ENCODE assay signal across 8 cellular contexts in the genomic region with DNA sequence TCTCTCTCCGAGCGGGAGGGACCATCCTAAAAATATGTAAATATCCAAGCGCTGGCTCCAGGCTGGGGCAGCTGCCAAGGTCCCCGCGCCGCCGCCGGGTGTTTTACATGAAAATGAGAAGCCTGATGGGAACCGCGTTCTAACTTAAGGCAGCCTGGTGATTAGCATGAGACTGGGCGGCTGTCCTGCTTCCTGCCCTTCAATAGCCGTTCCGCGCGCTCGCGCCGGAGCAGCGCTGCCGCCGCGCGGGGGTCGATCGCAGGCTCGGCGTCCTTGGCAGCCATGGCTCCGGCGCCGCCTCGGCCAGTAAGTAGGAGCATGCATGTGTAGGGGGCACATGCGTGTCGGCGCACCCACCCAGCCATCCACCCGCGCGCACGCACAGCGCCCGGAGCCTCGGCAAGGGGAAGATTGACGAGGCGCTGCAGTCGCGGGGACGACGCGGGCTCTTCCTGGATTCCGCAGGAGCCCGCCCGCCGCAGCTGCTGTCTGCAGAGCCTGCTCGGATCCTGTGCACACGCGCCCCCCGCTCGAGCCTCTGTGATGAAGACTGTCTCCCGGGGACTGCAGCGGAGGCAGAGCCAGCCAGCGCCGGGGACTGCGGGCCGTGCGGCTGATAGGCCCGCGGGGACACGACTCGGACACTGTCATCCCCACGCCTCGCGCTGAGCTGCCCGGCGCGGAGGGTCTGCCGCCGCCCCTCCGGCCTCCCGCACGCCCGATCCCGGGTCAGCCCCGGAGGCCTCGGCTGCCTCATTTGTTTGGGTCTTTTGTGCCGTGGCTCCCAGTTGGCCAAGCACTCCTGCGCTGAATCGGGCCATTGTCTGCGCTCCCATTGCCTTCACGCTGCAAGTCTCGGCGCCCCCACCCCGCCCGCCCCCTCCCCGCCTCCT. TPM values are rescaled to one million over a fixed set of nuclear protein-coding genes. Genes with fewer than 3 reads are reported as not detected.
DNase-seq lines count a peak whose midpoint lies in the region; ATAC-seq, FAIRE-seq and TF ChIP-seq lines count a peak whose summit lies in the region.

No MANE protein-coding gene starts in this region.

- TF ChIP-seq CTCF in gastroesophageal sphincter (IDR thresholded peaks at IDR 0.05) (no peak), neural crest cell (conservative IDR thresholded peaks at IDR 0.05) (no peak)
- no peak for TF ChIP-seq CTCF in CD8-positive, alpha-beta T cell (IDR thresholded peaks at IDR 0.05)

- peaks cover 2% of the 10 kb centered on the region for H3K9me3 Mint-ChIP-seq in activated CD4-positive, alpha-beta memory T cell treated with anti-CD3 and anti-CD28 coated beads for 36 hours
- peaks cover 8% of the 10 kb centered on the region for H3K9me3 Mint-ChIP-seq in neural crest cell
- H3K9me3 Mint-ChIP-seq in CD8-positive, alpha-beta T cell: peaks cover 2% of the 10 kb centered on the region

- peaks cover 52% of the 10 kb centered on the region for H3K27me3 Mint-ChIP-seq in activated CD4-positive, alpha-beta memory T cell treated with anti-CD3 and anti-CD28 coated beads for 36 hours
- H3K27me3 Mint-ChIP-seq in neural crest cell (ENCODE audit: low read depth): no peaks in the 10 kb centered on the region
- peaks cover 47% of the 10 kb centered on the region for H3K27me3 Mint-ChIP-seq in CD8-positive, alpha-beta T cell (ENCODE audit: low read depth)

- no peak for TF ChIP-seq POLR2A in gastroesophageal sphincter (IDR thresholded peaks at IDR 0.05)

- FAIRE-seq in HTR-8/SVneo (lab: Jason Lieb, UNC): peak; percentile 46

- TF ChIP-seq EP300 in gastroesophageal sphincter (IDR thresholded peaks at IDR 0.05): no peak

- POLR2A ChIA-PET in activated CD4-positive, alpha-beta memory T cell treated with anti-CD3 and anti-CD28 coated beads for 36 hours (lab: Charles Lee): no interaction called here
- POLR2A ChIA-PET in CD8-positive, alpha-beta T cell (lab: Charles Lee): no interaction called here

- DNase-seq in AG20443 (ENCODE audit: low spot score): peak; percentile 41
- DNase-seq in HTR-8/SVneo (ENCODE audit: insufficient read length, low spot score): peak; percentile 54
- DNase-seq in activated CD4-positive, alpha-beta memory T cell treated with anti-CD3 and anti-CD28 coated beads for 36 hours: peak; percentile 12
- peak; percentile 59 for DNase-seq in neural crest cell (ENCODE audit: low read depth, low spot score)
- no peak for DNase-seq in CD8-positive, alpha-beta T cell

- H3K27ac ChIP-seq in gastroesophageal sphincter: peak overlapping the region in 3 of 4 donors; percentile 46 to 74 (median 74)
- H3K27ac ChIP-seq in CD8-positive, alpha-beta T cell (ENCODE audit: low read depth, low read length): no peak overlapping the region

- H3K4me3 ChIP-seq in gastroesophageal sphincter: peak overlapping the region; percentile 51 to 74
- no peak overlapping the region for H3K4me3 ChIP-seq in CD8-positive, alpha-beta T cell (ENCODE audit: low read depth, low read length)

- H3K9me3 ChIP-seq in gastroesophageal sphincter: no peaks in the 10 kb centered on the region
- no peaks in the 10 kb centered on the region for H3K9me3 ChIP-seq in CD8-positive, alpha-beta T cell (ENCODE audit: low read length)

- no peak overlapping the region for H3K27ac Mint-ChIP-seq in activated CD4-positive, alpha-beta memory T cell treated with anti-CD3 and anti-CD28 coated beads for 36 hours
- peak overlapping the region; percentile 85 for H3K27ac Mint-ChIP-seq in neural crest cell (ENCODE audit: unreplicated experiment)
- H3K27ac Mint-ChIP-seq in CD8-positive, alpha-beta T cell: no peak overlapping the region

- peaks cover 14% of the 10 kb centered on the region for H3K27me3 ChIP-seq in gastroesophageal sphincter
- no peaks in the 10 kb centered on the region for H3K27me3 ChIP-seq in CD8-positive, alpha-beta T cell (ENCODE audit: insufficient read depth, low read length)

- no CpG with 5 or more reads among the region's 93 CpGs for WGBS in gastroesophageal sphincter (ENCODE audit: low coverage in 1 of 2), 2 donors

- H3K4me1 Mint-ChIP-seq in activated CD4-positive, alpha-beta memory T cell treated with anti-CD3 and anti-CD28 coated beads for 36 hours (ENCODE audit: low read depth): no peaks in the 10 kb centered on the region
- H3K4me1 Mint-ChIP-seq in neural crest cell: peaks cover 14% of the 10 kb centered on the region
- peaks cover 3% of the 10 kb centered on the region for H3K4me1 Mint-ChIP-seq in CD8-positive, alpha-beta T cell (ENCODE audit: low read depth)

- peak overlapping the region; percentile 9 for H3K4me3 Mint-ChIP-seq in activated CD4-positive, alpha-beta memory T cell treated with anti-CD3 and anti-CD28 coated beads for 36 hours
- H3K4me3 Mint-ChIP-seq in neural crest cell: no peak overlapping the region
- no peak overlapping the region for H3K4me3 Mint-ChIP-seq in CD8-positive, alpha-beta T cell

- H3K4me1 ChIP-seq in gastroesophageal sphincter: peaks cover 0 to 27% (median 0%) of the 10 kb centered on the region in 3 donors
- peaks cover 10% of the 10 kb centered on the region for H3K4me1 ChIP-seq in CD8-positive, alpha-beta T cell (ENCODE audit: insufficient read depth, low read length)

- ATAC-seq in gastroesophageal sphincter: peak; percentile 47
- ATAC-seq in CD8-positive, alpha-beta T cell: no peak
- ATAC-seq in HG02678 (IDR thresholded peaks at IDR 0.05; ENCODE audit: unreplicated experiment): no peak
- no peak for ATAC-seq in HG03196 (IDR thresholded peaks at IDR 0.05; ENCODE audit: unreplicated experiment)

- CTCF ChIA-PET in activated CD4-positive, alpha-beta memory T cell treated with anti-CD3 and anti-CD28 coated beads for 36 hours (lab: Charles Lee): interaction anchor here (1.0 kb wide), 1 partner anchor 21 kb away, joined by 3 read pairs; no protein-coding TSS in a partner anchor
- CTCF ChIA-PET in CD8-positive, alpha-beta T cell (lab: Charles Lee): no interaction called here

- no peaks in the 10 kb centered on the region for H3K36me3 ChIP-seq in gastroesophageal sphincter
- H3K36me3 ChIP-seq in CD8-positive, alpha-beta T cell (ENCODE audit: insufficient read depth, low read length): no peaks in the 10 kb centered on the region

- intact Hi-C loops in activated CD4-positive, alpha-beta memory T cell treated with anti-CD3 and anti-CD28 coated beads for 36 hours (cut with micrococcal nuclease): no loop called here
- intact Hi-C loops in CD8-positive, alpha-beta T cell (cut with DNase I, micrococcal nuclease): no loop called here

- H3K36me3 Mint-ChIP-seq in activated CD4-positive, alpha-beta memory T cell treated with anti-CD3 and anti-CD28 coated beads for 36 hours: no peaks in the 10 kb centered on the region
- peaks cover 3% of the 10 kb centered on the region for H3K36me3 Mint-ChIP-seq in neural crest cell (ENCODE audit: low read depth)
- no peaks in the 10 kb centered on the region for H3K36me3 Mint-ChIP-seq in CD8-positive, alpha-beta T cell

RNA-seq across cellular contexts. Expression of gene STOX2, which starts 0.7 kb away (rescaled TPM):
- not detected for total RNA-seq in activated CD4-positive, alpha-beta memory T cell treated with anti-CD3 and anti-CD28 coated beads for 36 hours
- total RNA-seq in gastroesophageal sphincter (10 to 100 TPM in 2 of 4 donors, 1 to 10 TPM in 2; 7.5 to 25.4 (median 11.2) TPM), neural crest cell (26.7 TPM in 2 replicates)
- total RNA-seq in CD8-positive, alpha-beta T cell: not detected

Comparison
In these comparisons a context has a peak if more than half of its experiments do, and no peak if none do; other contexts are left out.
1. DNase-seq: peak in AG20443 (single experiment), HTR-8/SVneo (single experiment), activated CD4-positive, alpha-beta memory T cell treated with anti-CD3 and anti-CD28 coated beads for 36 hours (single experiment) and neural crest cell (single experiment); none in CD8-positive, alpha-beta T cell (0 of 7).
2. RNA of gene STOX2, which starts 0.7 kb away (total RNA-seq): 26.7 TPM in neural crest cell and 7.5 to 25.4 TPM in gastroesophageal sphincter; not detected in activated CD4-positive, alpha-beta memory T cell treated with anti-CD3 and anti-CD28 coated beads for 36 hours and not detected in CD8-positive, alpha-beta T cell; every median in the first group is over 4 times any median in the second.